Comparison of ENCODE assay signal across 11 cellular contexts in the genomic region with DNA sequence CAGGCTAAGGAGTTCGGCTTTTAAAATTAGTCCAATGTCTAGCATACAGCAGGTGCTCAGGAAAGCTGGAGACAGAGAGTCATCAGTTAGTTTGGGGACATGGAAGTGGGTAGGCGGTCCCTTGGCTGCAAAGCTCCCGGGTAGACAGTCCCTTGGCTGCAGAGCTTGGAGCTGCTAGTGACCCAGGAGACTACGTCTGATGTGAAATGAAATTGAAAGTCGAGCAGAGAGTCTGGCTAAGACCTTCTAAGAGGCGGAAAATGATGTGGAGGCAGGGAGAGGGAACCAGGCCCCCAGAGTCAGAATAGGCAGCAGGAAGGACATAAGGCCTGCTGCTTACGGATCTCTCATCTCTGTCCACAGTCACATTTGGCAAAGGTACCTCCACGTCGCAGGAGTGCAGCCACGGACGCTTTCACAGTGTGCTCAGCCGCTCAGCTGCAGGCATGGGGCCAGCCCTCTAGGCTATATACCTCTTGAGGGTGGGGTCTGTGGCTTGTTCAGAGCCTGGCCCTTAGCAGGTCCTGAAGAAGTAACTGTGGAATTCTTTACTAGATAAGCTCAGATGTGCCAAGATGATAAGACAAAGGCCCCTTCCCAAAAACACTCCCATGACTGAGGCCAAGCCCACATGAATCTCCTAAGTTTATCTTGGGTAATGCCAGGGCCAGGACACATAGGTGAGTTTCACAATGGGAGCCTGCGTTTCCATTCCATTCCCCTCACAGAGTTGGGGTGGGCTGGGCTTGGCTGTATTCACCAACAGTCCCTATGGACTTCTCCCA.
DNase-seq lines count a peak whose midpoint lies in the region; ATAC-seq and TF ChIP-seq lines count a peak whose summit lies in the region.
"Had no signal": no experiment of that assay in that cellular context is flagged by ENCODE, and none has a peak within 500 bp of the region (broad histone marks: within the 10 kb centered on the region; RNA-seq: fewer than 3 reads in every experiment).

No MANE protein-coding gene starts in this region.

- 58 to 72% (median 70%) methylated on average over 10 to 13 of the region's 13 CpGs for WGBS in heart left ventricle, 4 donors

- ATAC-seq in HG03432 (IDR thresholded peaks at IDR 0.05; ENCODE audit: unreplicated experiment) (peak; percentile 82), heart left ventricle (peak in 2 of 4 donors; percentile 17 to 50)

- H3K4me1 ChIP-seq in heart left ventricle: peaks cover 0 to 5% (median 0%) of the 10 kb centered on the region in 12 donors
- H3K4me1 ChIP-seq: tibial nerve had no signal

- H3K27ac ChIP-seq in heart left ventricle: peak overlapping the region in 9 of 12 donors; percentile 16 to 65 (median 47)
- H3K27ac ChIP-seq: KMS-11, tibial nerve had no signal

- TF ChIP-seq POLR2A in heart left ventricle (IDR thresholded peaks at IDR 0.05): no peak

- peak; percentile 84 for DNase-seq in GM12865 (ENCODE audit: low read depth)
- DNase-seq in GM20000 (ENCODE audit: low spot score): peak; percentile 59
- peak in 1 of 5 donors; percentile 30 for DNase-seq in heart left ventricle
- no peak for DNase-seq in NCI-H1048 (lab: John Stamatoyannopoulos, UW)
- no peak for DNase-seq in NCI-H1930 (lab: John Stamatoyannopoulos, UW)
- DNase-seq in NCI-H345 treated with DMSO at 0.1 percent for 48 hours (lab: John Stamatoyannopoulos, UW; ENCODE audit: unreplicated experiment): no peak
- DNase-seq in activated CD4-positive, alpha-beta T cell treated with anti-CD3 and anti-CD28 coated beads for 1 hour: no peak
- DNase-seq: NCI-H345 had no signal

- H3K36me3 ChIP-seq in heart left ventricle: no peaks in the 10 kb centered on the region

- intact Hi-C loops in heart left ventricle (cut with DNase I): loop anchor here in 1 of 10 donors (10.0 kb wide), 1 partner anchor 106 kb away; no protein-coding TSS in a partner anchor

- peaks cover 0 to 8% (median 0%) of the 10 kb centered on the region in 12 donors for H3K9me3 ChIP-seq in heart left ventricle

- TF ChIP-seq CTCF in GM12865 (IDR thresholded peaks at IDR 0.05; ENCODE audit: insufficient read depth, low read depth, low read length, missing control alignments) (no peak), GM20000 (IDR thresholded peaks at IDR 0.05; ENCODE audit: extremely low read depth, missing control alignments) (no peak), heart left ventricle (IDR thresholded peaks at IDR 0.05) (no peak)

- H3K4me3 ChIP-seq in GM12865 (ENCODE audit: low read depth, low read length) (peak overlapping the region; percentile 12), heart left ventricle (peak overlapping the region in 3 of 12 donors; percentile 3 to 18 (median 17))
- H3K4me3 ChIP-seq: tibial nerve had no signal

- H3K27me3 ChIP-seq in heart left ventricle: no peaks in the 10 kb centered on the region
- H3K27me3 ChIP-seq: tibial nerve had no signal

Comparison
In these comparisons a context has a peak if more than half of its experiments do, and no peak if none do; other contexts are left out.
1. DNase-seq: peak in GM12865 (single experiment) and GM20000 (single experiment); none in NCI-H1048 (single experiment), NCI-H1930 (0 of 2), NCI-H345 treated with DMSO at 0.1 percent for 48 hours (single experiment) and activated CD4-positive, alpha-beta T cell treated with anti-CD3 and anti-CD28 coated beads for 1 hour (single experiment).